ENCODE assay signal across 1 cellular context in genomic region chr1:241842565-241842964, GRCh38.
TF ChIP-seq lines count a peak whose summit lies in the region.

No MANE protein-coding gene starts in this region.

TF ChIP-seq in HepG2, 621 proteins besides CTCF, POLR2A, EP300 and RAD21 (continued from another document):
- TF ChIP-seq GPN1 (CRISPR knock-in tag; IDR thresholded peaks at IDR 0.05; ENCODE audit: borderline replicate concordance) = no peak
- no peak for TF ChIP-seq ZBTB42 (CRISPR knock-in tag; IDR thresholded peaks at IDR 0.05)
- TF ChIP-seq DR1 (CRISPR knock-in tag; IDR thresholded peaks at IDR 0.05) = no peak
- TF ChIP-seq MLLT10 (CRISPR knock-in tag; IDR thresholded peaks at IDR 0.05) = no peak
- no peak for TF ChIP-seq CCAR2 (optimal IDR thresholded peaks at IDR 0.05; ENCODE audit: low read depth, low read length)
- no peak for TF ChIP-seq PPARG (CRISPR knock-in tag; conservative IDR thresholded peaks at IDR 0.05)
- no peak for TF ChIP-seq ZNF75D (CRISPR knock-in tag; IDR thresholded peaks at IDR 0.05; ENCODE audit: borderline replicate concordance)
- no peak for TF ChIP-seq ZZZ3 (CRISPR knock-in tag; IDR thresholded peaks at IDR 0.05; ENCODE audit: borderline replicate concordance)
- no peak for TF ChIP-seq TGIF2 (CRISPR knock-in tag; IDR thresholded peaks at IDR 0.05)
- no peak for TF ChIP-seq HMG20A (CRISPR knock-in tag; IDR thresholded peaks at IDR 0.05; ENCODE audit: borderline replicate concordance)
- no peak for TF ChIP-seq ZMYM2 (CRISPR knock-in tag; IDR thresholded peaks at IDR 0.05)
- no peak for TF ChIP-seq ZNF136 (CRISPR knock-in tag; IDR thresholded peaks at IDR 0.05; ENCODE audit: low read depth)
